11 cellular contexts compared by ENCODE assay signal in genomic region chr2:8288206-8288605, GRCh38.
"Had no signal": no experiment of that assay in that cellular context is flagged by ENCODE, and none has a peak within 500 bp of the region (broad histone marks: within the 10 kb centered on the region; RNA-seq: fewer than 3 reads in every experiment).

No MANE protein-coding gene starts in this region.

- H3K9ac ChIP-seq: GM23248 had no signal

- H2AFZ ChIP-seq: GM23248, GM23338 had no signal

- FAIRE-seq: H1, H54 had no signal

- H3K27ac Mint-ChIP-seq: GM23338, H9, HFFc6 had no signal

- H3K36me3 ChIP-seq: HAP-1 had no signal

- H3K4me3 Mint-ChIP-seq: GM23338, H9, HFFc6 had no signal

- DNase-seq: GM23248, GOT3, H7, H9, HCEC 1CT, HFFc6 had no signal

- H3K4me2 ChIP-seq: GM23338 had no signal

- H3K27ac ChIP-seq: GM23248 had no signal

- H3K9me3 ChIP-seq: HAP-1 had no signal

- H3K4me1 ChIP-seq: HAP-1 had no signal

- ATAC-seq: GM23338, HCT116 had no signal

- H3K4me3 ChIP-seq: GM23248, GM23338, HAP-1 had no signal

- H3K9me3 Mint-ChIP-seq: HFFc6 had no signal
